Comparison of ENCODE assay signal across 8 cellular contexts in the genomic region with DNA sequence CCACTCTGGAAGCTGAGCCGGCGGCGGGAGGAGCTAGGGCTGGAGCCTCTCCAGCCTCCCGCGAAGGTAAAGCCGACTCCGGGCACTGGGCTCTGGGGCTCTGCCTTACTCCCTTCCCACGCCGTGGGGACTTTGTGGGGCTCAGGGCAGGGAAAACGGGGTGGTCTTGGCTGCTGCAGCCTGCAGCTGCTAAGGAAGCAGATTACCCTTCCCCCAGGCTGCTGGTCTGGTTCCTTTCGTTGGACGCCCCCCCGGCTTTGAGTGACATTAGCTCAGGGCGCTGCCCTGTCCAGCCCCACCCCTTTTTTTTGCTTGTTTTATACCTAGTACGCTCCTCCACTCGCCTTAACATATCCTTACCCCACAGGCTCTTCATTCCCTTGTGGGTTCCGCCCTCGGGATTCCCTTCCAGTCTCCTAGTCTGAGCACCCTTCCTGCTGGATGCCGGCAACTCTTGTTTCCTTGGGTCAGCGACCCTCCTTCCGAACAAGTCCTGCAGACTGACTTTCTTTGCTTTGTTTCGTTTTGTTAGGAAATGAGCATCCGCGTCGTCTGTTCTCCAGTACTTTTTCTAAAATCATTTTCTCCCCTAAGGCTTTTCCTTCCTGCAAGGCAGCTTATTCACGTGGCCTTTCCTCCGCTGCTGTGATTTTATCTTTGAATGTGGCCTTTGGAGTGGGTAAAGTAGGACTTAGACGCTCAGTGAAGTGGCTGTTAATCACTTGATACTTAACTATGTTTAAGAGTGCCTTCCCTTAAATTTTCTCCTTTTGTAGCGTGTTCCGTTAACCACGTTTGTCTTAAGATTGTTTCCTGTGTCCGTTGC. TPM values are rescaled to one million over a fixed set of nuclear protein-coding genes. Genes with fewer than 3 reads are reported as not detected.
DNase-seq lines count a peak whose midpoint lies in the region; ATAC-seq and TF ChIP-seq lines count a peak whose summit lies in the region.

No MANE protein-coding gene starts in this region.

- H2BK5ac ChIP-seq in neuronal stem cell (ENCODE audit: low read length), result peak overlapping the region; percentile 91

- peak overlapping the region; percentile 65 for H2AK5ac ChIP-seq in neuronal stem cell (ENCODE audit: low read depth, low read length)

- H4K8ac ChIP-seq in neuronal stem cell (ENCODE audit: low read depth, low read length), result peak overlapping the region; percentile 30

- H3K27me3 ChIP-seq in foreskin keratinocyte (no peaks in the 10 kb centered on the region), neuronal stem cell (ENCODE audit: control insufficient read depth in 3 of 3, insufficient read depth in 3 of 3, low read depth in 1 of 3, low read length in 3 of 3) (no peaks in the 10 kb centered on the region)

- H3K9ac ChIP-seq in neuronal stem cell (ENCODE audit: low read depth, low read length, poor library complexity), result peak overlapping the region; percentile 91

- in situ Hi-C loops in Caki2 (cut with HindIII; ENCODE audit: low pct_unique_long_range_greater_than_20kb, low sequenced_read_pairs), result no loop called here

- peak overlapping the region; percentile 94 for H2AFZ ChIP-seq in neuronal stem cell (ENCODE audit: low read length)

- peaks cover 13% of the 10 kb centered on the region for H3K4me1 ChIP-seq in foreskin keratinocyte
- peaks cover 0 to 3% of the 10 kb centered on the region in 2 donors for H3K4me1 ChIP-seq in neuronal stem cell (ENCODE audit: control insufficient read depth in 2 of 2, insufficient read depth in 1 of 2, low read depth in 1 of 2, low read length in 2 of 2)

- ATAC-seq in GM19372 (IDR thresholded peaks at IDR 0.05; ENCODE audit: low read depth, unreplicated experiment) (peak; percentile 44), HG03457 (IDR thresholded peaks at IDR 0.05; ENCODE audit: unreplicated experiment) (peak; percentile 33), foreskin keratinocyte (peak; percentile 76)

- no peak overlapping the region for H4K91ac ChIP-seq in neuronal stem cell (ENCODE audit: low read depth, low read length, poor library complexity)

- DNase-seq in Caki2 (ENCODE audit: low read depth) (peak; percentile 73), NCI-H748 treated with DMSO at 0.1 percent for 48 hours (lab: John Stamatoyannopoulos, UW) (peak; percentile 32), activated T-helper 1 cell treated with Interleukin-2 at 50 U/mL for 16 hours (ENCODE audit: low read depth) (peak; percentile 1), foreskin keratinocyte (peak; percentile 63 to 78), neuronal stem cell (ENCODE audit: low spot score) (no peak), ureter (ENCODE audit: low spot score) (peak; percentile 67)

- no peak overlapping the region for H2BK120ac ChIP-seq in neuronal stem cell (ENCODE audit: low read depth, low read length)

- H2BK15ac ChIP-seq in neuronal stem cell (ENCODE audit: low read length), result peak overlapping the region; percentile 52

- no CpG with 5 or more reads among the region's 32 CpGs for WGBS in neuronal stem cell (ENCODE audit: extremely low coverage in 2 of 2, insufficient read length in 2 of 2, insufficient replicate concordance in 1 of 2), 2 donors

- TF ChIP-seq CTCF in foreskin keratinocyte (conservative IDR thresholded peaks at IDR 0.05), result no peak

- H3K4ac ChIP-seq in neuronal stem cell (ENCODE audit: low read length), result no peak overlapping the region

- peak overlapping the region; percentile 92 for H3K18ac ChIP-seq in neuronal stem cell (ENCODE audit: low read length)

- H3K27ac ChIP-seq in foreskin keratinocyte (peak overlapping the region; percentile 87), neuronal stem cell (replicated peaks; ENCODE audit: low read length) (peak overlapping the region; percentile 63)

- peaks cover 0 to 21% of the 10 kb centered on the region in 2 donors for H3K36me3 ChIP-seq in neuronal stem cell (replicated peaks in 1 of 2; ENCODE audit: control insufficient read depth in 2 of 2, insufficient read depth in 2 of 2, low read length in 2 of 2)

- peak overlapping the region; percentile 31 for H3K14ac ChIP-seq in neuronal stem cell (ENCODE audit: low read length)

- H3K4me3 ChIP-seq in neuronal stem cell (ENCODE audit: low read length in 2 of 2), result peak overlapping the region; percentile 91 to 98

- H3K79me1 ChIP-seq in neuronal stem cell (ENCODE audit: low read depth, low read length), result peaks cover 7% of the 10 kb centered on the region

- H3K23ac ChIP-seq in neuronal stem cell (ENCODE audit: low read depth, low read length, poor library complexity), result peak overlapping the region; percentile 92

- no peak overlapping the region for H2BK12ac ChIP-seq in neuronal stem cell (ENCODE audit: low read length)

- H3K4me2 ChIP-seq in neuronal stem cell (ENCODE audit: insufficient read depth, low read length, poor library complexity, severe bottlenecking), result peak overlapping the region; percentile 64

- H3K9me3 ChIP-seq in neuronal stem cell (replicated peaks in 1 of 2; ENCODE audit: control insufficient read depth in 2 of 2, insufficient read depth in 1 of 2, low read depth in 1 of 2, low read length in 2 of 2), result no peaks in the 10 kb centered on the region

RNA-seq across cellular contexts. Expression of gene DNAJC13, which starts 0.6 kb away (rescaled TPM):
- total RNA-seq in Caki2 (2014; rRNA removed; shearing (Covaris generic); ENCODE audit: low replicate concordance), result 12.0 and 18.0 TPM in 2 replicates
- 37.3 and 41.4 TPM in 2 replicates for total RNA-seq in foreskin keratinocyte
- polyA plus RNA-seq in foreskin keratinocyte, result 11.3 and 13.3 TPM in 2 replicates
- 10.1 TPM for polyA plus RNA-seq in neuronal stem cell (2013, experiment 1 of 2)
- polyA plus RNA-seq in neuronal stem cell (2013, experiment 2 of 2), result 10.3 TPM
- 68.3 TPM for total RNA-seq in ureter
